In the genomic region with DNA sequence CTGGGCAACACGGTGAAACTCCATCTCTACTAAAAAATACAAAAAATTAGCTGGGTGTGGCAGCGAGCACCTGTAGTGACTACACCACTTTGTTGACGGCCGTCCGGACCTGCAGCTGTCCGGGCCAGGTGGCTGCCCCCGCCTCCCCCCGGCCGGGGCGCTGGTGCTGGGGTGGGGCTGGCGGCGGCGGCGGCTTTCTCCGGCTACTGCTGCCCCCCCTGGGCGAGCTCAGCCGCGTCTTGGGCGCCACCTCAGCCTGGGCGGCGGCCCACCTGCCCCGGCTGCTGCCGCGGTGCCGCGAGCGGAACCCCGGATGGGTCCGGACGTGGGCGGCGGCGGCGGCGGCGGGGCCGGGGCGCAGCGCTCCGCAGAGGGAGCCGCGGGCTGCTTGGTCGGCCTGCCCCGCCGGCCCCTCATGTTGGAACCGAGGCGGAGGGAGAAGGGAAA, we compare ENCODE assay signal across 8 cellular contexts. TPM values are rescaled to one million over a fixed set of nuclear protein-coding genes. Genes with fewer than 3 reads are reported as not detected.
A peak's percentile ranks its signal among the peaks of the same experiment; 100 is the strongest.
DNase-seq lines count a peak whose midpoint lies in the region; ATAC-seq and TF ChIP-seq lines count a peak whose summit lies in the region.
"Not testable (repeated sequence)": the region's sequence is repeated elsewhere in the genome, so short reads cannot be mapped to it uniquely, and the experiment has no call there.

No MANE protein-coding gene starts in this region.

- TF ChIP-seq CTCF in AG10803 (conservative IDR thresholded peaks at IDR 0.05; ENCODE audit: low read length); liver (IDR thresholded peaks at IDR 0.05; ENCODE audit: low read depth, low read length, missing input control): not testable (repeated sequence)

- WGBS in liver = 1% methylated on average over 47 of the region's 47 CpGs

- ATAC-seq in GM19328 (IDR thresholded peaks at IDR 0.05; ENCODE audit: unreplicated experiment) (peak; percentile 36), HG03064 (IDR thresholded peaks at IDR 0.05; ENCODE audit: low read depth, unreplicated experiment) (peak; percentile 55)

- not testable (repeated sequence) for H3K36me3 ChIP-seq in liver (ENCODE audit: control insufficient read depth in 4 of 4, insufficient read depth in 3 of 4, low read depth in 1 of 4, low read length in 3 of 4)

- not testable (repeated sequence) for H3K9ac ChIP-seq in liver (ENCODE audit: low read depth in 1 of 2, low read length in 2 of 2)

- H3K9me3 ChIP-seq in liver (ENCODE audit: control insufficient read depth in 4 of 4, low read length in 3 of 4) = not testable (repeated sequence)

- peak overlapping the region; percentile 82 to 87 for H3K27ac ChIP-seq in liver (ENCODE audit: low read depth in 1 of 2, low read length in 2 of 2)

- H3K4me1 ChIP-seq in liver (ENCODE audit: control insufficient read depth in 4 of 4, insufficient read depth in 4 of 4, low read length in 3 of 4) = not testable (repeated sequence)

- DNase-seq in AG10803 (ENCODE audit: low read depth) = peak; percentile 11
- DNase-seq in NCI-H2196 (lab: John Stamatoyannopoulos, UW; ENCODE audit: unreplicated experiment) = peak; percentile 47
- peak; percentile 38 to 55 for DNase-seq in activated CD4-positive, alpha-beta T cell treated with anti-CD3 and anti-CD28 coated beads, Interleukin-2, amount 50 U/mL, for 48 hours
- peak; percentile 74 for DNase-seq in ecto neural progenitor cell (ENCODE audit: low spot score)
- peak; percentile 17 to 30 for DNase-seq in stimulated activated CD4-positive, alpha-beta T cell treated with anti-CD3 and anti-CD28 coated beads, Interleukin-12 subunit alpha, Interleukin-12 subunit beta, amount 100 ng/mL, for 24 hours (ENCODE audit: low read depth in 2 of 2)

- H3K4me3 ChIP-seq in AG10803 (ENCODE audit: low read length) (peak overlapping the region; percentile 70), liver (ENCODE audit: low read depth in 1 of 3, low read length in 3 of 3) (peak overlapping the region in 2 of 3 donors; percentile 45 to 69)

- not testable (repeated sequence) for H3K27me3 ChIP-seq in liver (ENCODE audit: control insufficient read depth in 4 of 4, insufficient read depth in 4 of 4, low read length in 3 of 4)

- not testable (repeated sequence) for TF ChIP-seq RAD21 in liver (IDR thresholded peaks at IDR 0.05)

RNA-seq across cellular contexts. Expression of a gene that starts 0.4 kb away (rescaled TPM):
- total RNA-seq in liver = 1 to 10 TPM; 4.5 TPM
- 1 to 10 TPM in 1 of 2 donors, under 1 TPM in 1; 0.46 to 1.6 TPM for polyA plus RNA-seq in liver

Comparison
In these comparisons a context has a peak if more than half of its experiments do, and no peak if none do; other contexts are left out.
1. Peak in every context shown above with its lines: DNase-seq, ATAC-seq, H3K4me3 ChIP-seq and H3K27ac ChIP-seq.
2. DNase-seq: peak in every context shown above with its lines; median percentile 74 in ecto neural progenitor cell; 47 in NCI-H2196; 46 in activated CD4-positive, alpha-beta T cell treated with anti-CD3 and anti-CD28 coated beads, Interleukin-2, amount 50 U/mL, for 48 hours; 24 in stimulated activated CD4-positive, alpha-beta T cell treated with anti-CD3 and anti-CD28 coated beads, Interleukin-12 subunit alpha, Interleukin-12 subunit beta, amount 100 ng/mL, for 24 hours; 11 in AG10803.